Comparison of ENCODE assay signal across 11 cellular contexts in genomic region chr20:63819224-63819917, GRCh38. TPM values are rescaled to one million over a fixed set of nuclear protein-coding genes. Genes with fewer than 3 reads are reported as not detected.
DNase-seq lines count a peak whose midpoint lies in the region; ATAC-seq, FAIRE-seq and TF ChIP-seq lines count a peak whose summit lies in the region.
"Had no signal": no experiment of that assay in that cellular context is flagged by ENCODE, and none has a peak within 500 bp of the region (broad histone marks: within the 10 kb centered on the region; RNA-seq: fewer than 3 reads in every experiment).

No MANE protein-coding gene starts in this region.

- H4K20me1 ChIP-seq in GM23338 (replicated peaks; ENCODE audit: insufficient read depth) = peaks cover 26% of the 10 kb centered on the region
- H4K20me1 ChIP-seq in SU-DHL-6 (ENCODE audit: low read depth, low read length) = no peaks in the 10 kb centered on the region

- H3K4me2 ChIP-seq in GM23338 (no peak overlapping the region), SU-DHL-6 (ENCODE audit: low read depth, low read length, poor library complexity, severe bottlenecking) (peak overlapping the region; percentile 34)

- peaks cover 24% of the 10 kb centered on the region for H3K27me3 Mint-ChIP-seq in GM23338 (ENCODE audit: insufficient read depth, low read depth, poor library complexity)

- TF ChIP-seq POLR2A in gastroesophageal sphincter (IDR thresholded peaks at IDR 0.05) = no peak

- H3K36me3 Mint-ChIP-seq in GM23338 (ENCODE audit: low read depth) = peaks cover 11% of the 10 kb centered on the region; the same call in 2 of the 3 replicates

- H3K4me1 Mint-ChIP-seq in GM23338 = peaks cover 15% of the 10 kb centered on the region

- H3K27ac Mint-ChIP-seq in GM23338 = no peak overlapping the region

- H3F3A ChIP-seq in GM23338 (replicated peaks; ENCODE audit: low read depth) = peaks cover 17% of the 10 kb centered on the region; the same call in 1 of the 2 replicates
- H3F3A ChIP-seq in SU-DHL-6 (ENCODE audit: insufficient read depth) = no peaks in the 10 kb centered on the region

- H2AFZ ChIP-seq in GM23338 (no peak overlapping the region), SU-DHL-6 (ENCODE audit: low read depth, low read length, severe bottlenecking) (no peak overlapping the region)

- peaks cover 66% of the 10 kb centered on the region for H3K79me2 ChIP-seq in GM23338 (replicated peaks; ENCODE audit: insufficient read depth)
- no peaks in the 10 kb centered on the region for H3K79me2 ChIP-seq in SU-DHL-6 (ENCODE audit: insufficient read depth, low read length)

- FAIRE-seq in small intestine (lab: Jason Lieb, UNC) = no peak

- no peaks in the 10 kb centered on the region for H3K4me1 ChIP-seq in GM23338 (ENCODE audit: insufficient read depth)
- H3K4me1 ChIP-seq in gastroesophageal sphincter = peaks cover 0 to 22% (median 2%) of the 10 kb centered on the region in 3 donors
- H3K4me1 ChIP-seq in small intestine (ENCODE audit: control insufficient read depth in 2 of 2, insufficient read depth in 1 of 2, low read depth in 1 of 2, low read length in 1 of 2) = no peaks in the 10 kb centered on the region

- peak overlapping the region; percentile 7; the same call in 1 of the 2 replicates for H3K27ac ChIP-seq in GM23338 (ENCODE audit: low read depth)
- H3K27ac ChIP-seq in SU-DHL-6 (ENCODE audit: low read depth, low read length) = no peak overlapping the region
- H3K27ac ChIP-seq in gastroesophageal sphincter = no peak overlapping the region
- H3K27ac ChIP-seq in small intestine (ENCODE audit: low read depth in 1 of 2, low read length in 1 of 2) = peak overlapping the region in 1 of 2 donors; percentile 44
- H3K27ac ChIP-seq: coronary artery had no signal

- H3K27me3 ChIP-seq in GM23338 (ENCODE audit: insufficient read depth) (no peaks in the 10 kb centered on the region), SU-DHL-6 (ENCODE audit: low read length) (0 out of 2 replicates have a peak, but pooled peaks cover 6% of the 10 kb centered on the region), gastroesophageal sphincter (no peaks in the 10 kb centered on the region), small intestine (ENCODE audit: control insufficient read depth in 2 of 2, insufficient read depth in 2 of 2, low read length in 2 of 2) (peaks cover 0 to 6% of the 10 kb centered on the region in 2 donors)

- H3K9ac ChIP-seq in SU-DHL-6 (ENCODE audit: low read length) = no peak overlapping the region

- peak; percentile 39 for ATAC-seq in GM23338
- ATAC-seq in gastroesophageal sphincter = peak; percentile 39

- no peaks in the 10 kb centered on the region; the same call in 1 of the 2 replicates for H3K9me3 ChIP-seq in SU-DHL-6 (ENCODE audit: insufficient read depth, low read length)
- no peaks in the 10 kb centered on the region for H3K9me3 ChIP-seq in gastroesophageal sphincter
- no peaks in the 10 kb centered on the region for H3K9me3 ChIP-seq in small intestine (ENCODE audit: control insufficient read depth, low read depth)

- no peak overlapping the region for H3K4me3 Mint-ChIP-seq in GM23338

- H3K36me3 ChIP-seq in GM23338 (ENCODE audit: insufficient read depth) (no peaks in the 10 kb centered on the region), SU-DHL-6 (ENCODE audit: low read length) (no peaks in the 10 kb centered on the region), gastroesophageal sphincter (no peaks in the 10 kb centered on the region), small intestine (ENCODE audit: control insufficient read depth in 2 of 2, insufficient read depth in 2 of 2, low read length in 2 of 2) (no peaks in the 10 kb centered on the region)

- H3K9me3 Mint-ChIP-seq in GM23338 = peaks cover 8% of the 10 kb centered on the region

- DNase-seq in GM23338 (ENCODE audit: low spot score) (peak; percentile 59), small intestine (peak; percentile 31), GM10266 (ENCODE audit: extremely low spot score) (no peak), NCI-H345 treated with DMSO at 0.1 percent for 48 hours (lab: John Stamatoyannopoulos, UW; ENCODE audit: unreplicated experiment) (no peak), HT-29 (ENCODE audit: low spot score) (no peak)
- DNase-seq: KG1 had no signal

- H3K4me3 ChIP-seq in GM23338 (no peak overlapping the region), SU-DHL-6 (ENCODE audit: insufficient read depth, low read length, poor library complexity, severe bottlenecking) (no peak overlapping the region), gastroesophageal sphincter (peak overlapping the region in 1 of 2 donors; percentile 7), small intestine (ENCODE audit: low read depth in 1 of 2, low read length in 2 of 2) (no peak overlapping the region)
- H3K4me3 ChIP-seq: coronary artery had no signal

- 45 to 52% methylated on average over 8 to 21 of the region's 24 CpGs for WGBS in gastroesophageal sphincter (ENCODE audit: low coverage in 1 of 2), 2 donors
- WGBS in small intestine, 3 donors = 47 to 58% (median 52%) methylated on average over 24 of the region's 24 CpGs

- TF ChIP-seq CTCF in GM23338 (conservative IDR thresholded peaks at IDR 0.05; ENCODE audit: low read depth in 2 of 2) = peak; percentile 40 to 41
- no peak for TF ChIP-seq CTCF in SU-DHL-6 (IDR thresholded peaks at IDR 0.05; ENCODE audit: insufficient read depth, low read length, poor library complexity, severe bottlenecking)
- peak in 3 of 4 experiments; percentile 36 to 40 (median 38) for TF ChIP-seq CTCF in gastroesophageal sphincter (IDR thresholded peaks at IDR 0.05)
- no peak for TF ChIP-seq CTCF in GM10266 (IDR thresholded peaks at IDR 0.05; ENCODE audit: control insufficient read depth, insufficient read depth, low read depth, missing control alignments)

- no peak for TF ChIP-seq EP300 in gastroesophageal sphincter (IDR thresholded peaks at IDR 0.05)

- H3K9me2 ChIP-seq in GM23338 (ENCODE audit: insufficient read depth) (no peaks in the 10 kb centered on the region), SU-DHL-6 (replicated peaks; ENCODE audit: insufficient read depth, low read length) (no peaks in the 10 kb centered on the region)

TF ChIP-seq in GM23338, 12 proteins besides CTCF, POLR2A, EP300 and RAD21 (continues in another document):
- no peak for TF ChIP-seq ZNF331 (CRISPR knock-in tag; IDR thresholded peaks at IDR 0.05; ENCODE audit: low read depth)
- TF ChIP-seq ETS1 (IDR thresholded peaks at IDR 0.05) = no peak
- TF ChIP-seq EZH2phosphoT487 (IDR thresholded peaks at IDR 0.05; ENCODE audit: unreplicated experiment) = no peak
- TF ChIP-seq NANOG (IDR thresholded peaks at IDR 0.05; ENCODE audit: borderline replicate concordance) = no peak
- TF ChIP-seq EZH2 (IDR thresholded peaks at IDR 0.05; ENCODE audit: low read depth, unreplicated experiment) = no peak
- TF ChIP-seq ZNF114 (CRISPR knock-in tag; IDR thresholded peaks at IDR 0.05) = no peak
- no peak for TF ChIP-seq CREB1 (CRISPR knock-in tag; IDR thresholded peaks at IDR 0.05; ENCODE audit: low read depth)
- TF ChIP-seq STAT1 (IDR thresholded peaks at IDR 0.05; ENCODE audit: unreplicated experiment) = no peak
- TF ChIP-seq JUNB (IDR thresholded peaks at IDR 0.05; ENCODE audit: unreplicated experiment) = no peak

RNA-seq across cellular contexts. Expression of gene ZBTB46, which starts 11.7 kb away (rescaled TPM):
- total RNA-seq in GM23338 (2014; rRNA removed; shearing (Covaris generic)) = 23.0 and 26.9 TPM in 2 replicates
- polyA plus RNA-seq in GM23338 (2016; fragmentation: Nextera tagmentation; extraction: Ambion mirVana) (3.2 TPM in 2 replicates), small intestine (1 to 10 TPM in 2 of 3 donors, not detected in 1; 1.1 to 3.1 TPM)
- total RNA-seq in gastroesophageal sphincter = 10 to 100 TPM in 2 of 4 donors, 1 to 10 TPM in 2; 8.1 to 13.8 (median 10.2) TPM
- total RNA-seq in HT-29 (2014; rRNA removed; shearing (Covaris generic)) = 3.3 and 5.3 TPM in 2 replicates

RNA-seq across cellular contexts. Expression of gene ABHD16B, which starts 41.9 kb away (rescaled TPM):
- not detected in 2 replicates for total RNA-seq in GM23338 (2014; rRNA removed; shearing (Covaris generic))
- polyA plus RNA-seq in GM23338 (2016; fragmentation: Nextera tagmentation; extraction: Ambion mirVana) (not detected in 2 replicates), small intestine (under 1 TPM in 2 of 3 donors, not detected in 1; 0.34 to 0.67 TPM)
- not detected for total RNA-seq in gastroesophageal sphincter
- not detected in 2 replicates for total RNA-seq in HT-29 (2014; rRNA removed; shearing (Covaris generic))
- total RNA-seq: pulmonary artery endothelial cell; T-helper 2 cell treated with Interferon-gamma antibody and Interleukin-4, amounts not matched to agents 100 ng/mL and 5 ng/mL, for 36 hours had no signal

RNA-seq across cellular contexts. Expression of gene TPD52L2, which starts 45.7 kb away (rescaled TPM):
- 103 and 104 TPM in 2 replicates for total RNA-seq in GM23338 (2014; rRNA removed; shearing (Covaris generic))
- polyA plus RNA-seq in GM23338 (2016; fragmentation: Nextera tagmentation; extraction: Ambion mirVana) (39.5 and 40.2 TPM in 2 replicates), small intestine (10 to 100 TPM; 67.2 to 87.7 (median 72.7) TPM)
- total RNA-seq in gastroesophageal sphincter = 100 to 1,000 TPM; 136 to 157 (median 145) TPM
- 151 and 156 TPM in 2 replicates for total RNA-seq in HT-29 (2014; rRNA removed; shearing (Covaris generic))

Comparison
In these comparisons a context has a peak if more than half of its experiments do, and no peak if none do; other contexts are left out.
1. DNase-seq: peak in GM23338 (single experiment) and small intestine (single experiment); none in GM10266 (single experiment), NCI-H345 treated with DMSO at 0.1 percent for 48 hours (single experiment) and HT-29 (single experiment).
2. CTCF ChIP-seq: peak in GM23338 (2 of 2) and gastroesophageal sphincter (3 of 4); none in SU-DHL-6 (single experiment) and GM10266 (single experiment).